In genomic region chr1:9291914-9292360, GRCh38 we compare ENCODE assay signal across 9 cellular contexts. TPM values are rescaled to one million over a fixed set of nuclear protein-coding genes. Genes with fewer than 3 reads are reported as not detected.
DNase-seq lines count a peak whose midpoint lies in the region; ATAC-seq, FAIRE-seq and TF ChIP-seq lines count a peak whose summit lies in the region.
"Had no signal": no experiment of that assay in that cellular context is flagged by ENCODE, and none has a peak within 500 bp of the region (broad histone marks: within the 10 kb centered on the region; RNA-seq: fewer than 3 reads in every experiment).

No MANE protein-coding gene starts in this region.

- H3K27me3 ChIP-seq in HUES6 (ENCODE audit: control insufficient read depth, insufficient read depth, low read length) = peaks cover 21% of the 10 kb centered on the region
- H3K27me3 ChIP-seq in bronchial epithelial cell (ENCODE audit: control insufficient read depth, insufficient read depth, low read length) = no peaks in the 10 kb centered on the region
- no peaks in the 10 kb centered on the region for H3K27me3 ChIP-seq in right lobe of liver
- H3K27me3 ChIP-seq in transverse colon = no peaks in the 10 kb centered on the region

- no peak for TF ChIP-seq RAD21 in A549 (conservative IDR thresholded peaks at IDR 0.05 in 1 of 2, IDR thresholded peaks at IDR 0.05 in 1 of 2)

- peak in 1 of 2 experiments; percentile 36; a peak in 3 of 6 replicates for ATAC-seq in A549
- peak; percentile 3 to 17 (median 8) for ATAC-seq in right lobe of liver
- ATAC-seq in HG03342 (IDR thresholded peaks at IDR 0.05; ENCODE audit: unreplicated experiment) = no peak

- TF ChIP-seq EP300 in A549 (IDR thresholded peaks at IDR 0.05) (no peak), transverse colon (IDR thresholded peaks at IDR 0.05; ENCODE audit: low read depth) (no peak)

- H3K9me3 ChIP-seq in A549 (peaks cover 13% of the 10 kb centered on the region), HUES6 (ENCODE audit: control insufficient read depth, insufficient read depth, low read depth, low read length) (peaks cover 9% of the 10 kb centered on the region), right lobe of liver (peaks cover 0 to 7% (median 2%) of the 10 kb centered on the region in 4 donors), transverse colon (peaks cover 9 to 10% of the 10 kb centered on the region in 2 donors)

- TF ChIP-seq CTCF in A549 (IDR thresholded peaks at IDR 0.05) (no peak), bronchial epithelial cell (IDR thresholded peaks at IDR 0.05; ENCODE audit: insufficient read depth, low read length, severe bottlenecking) (no peak), right lobe of liver (IDR thresholded peaks at IDR 0.05) (no peak), transverse colon (IDR thresholded peaks at IDR 0.05) (no peak), D721Med (IDR thresholded peaks at IDR 0.05; ENCODE audit: insufficient read depth, missing control alignments) (no peak)

- H3K4me1 ChIP-seq in A549 = peaks cover 50% of the 10 kb centered on the region
- H3K4me1 ChIP-seq in HUES6 (ENCODE audit: control insufficient read depth, insufficient read depth, low read length) = peaks cover 25% of the 10 kb centered on the region
- H3K4me1 ChIP-seq in right lobe of liver = peaks cover 0 to 46% (median 13%) of the 10 kb centered on the region in 4 donors
- peaks cover 20 to 40% (median 27%) of the 10 kb centered on the region in 4 donors for H3K4me1 ChIP-seq in transverse colon

- peak overlapping the region; percentile 38 for H3K9ac ChIP-seq in HUES6 (ENCODE audit: low read length)

- CTCF ChIA-PET in A549 (lab: Yijun Ruan, JAX) = interaction anchor here (0.9 to 1.6 kb wide), 3 partner anchors 11 to 25 kb away, joined by 3 to 5 read pairs (median 3); no protein-coding TSS in a partner anchor

- H3K4me2 ChIP-seq in A549 = peak overlapping the region; percentile 98

- POLR2A ChIA-PET in A549 (lab: Yijun Ruan, JAX) = interaction anchor here (0.5 to 1.4 kb wide), 3 partner anchors 11 to 178 kb away, joined by 3 to 4 read pairs (median 4); no protein-coding TSS in a partner anchor

- WGBS in A549 (ENCODE audit: missing lambda C conversion rate) = 6% methylated on average over 8 of the region's 13 CpGs
- WGBS in right lobe of liver (ENCODE audit: insufficient coverage, low coverage, low lambda C conversion rate, missing lambda C conversion rate) = 40% methylated on average over 6 of the region's 13 CpGs
- 14 to 19% methylated on average over 7 to 13 of the region's 13 CpGs for WGBS in transverse colon (ENCODE audit: low coverage in 1 of 2), 2 donors

- peak in 1 of 2 experiments; percentile 42 for DNase-seq in A549 (ENCODE audit: low read depth in 1 of 2, low spot score in 1 of 2)
- peak; percentile 65 for DNase-seq in bronchial epithelial cell (ENCODE audit: low read depth)
- peak; percentile 69 to 78 (median 74) for DNase-seq in right lobe of liver
- peak; percentile 87 for DNase-seq in transverse colon
- DNase-seq in GDM1 (lab: John Stamatoyannopoulos, UW) = no peak
- DNase-seq in D721Med (ENCODE audit: insufficient read length, low spot score) = no peak

- intact Hi-C loops in right lobe of liver (cut with DNase I) (no loop called here), transverse colon (cut with DNase I; ENCODE audit: low total_unique reads) (loop anchor here (5.0 to 10.0 kb wide), 2 partner anchors 83 to 160 kb away; no protein-coding TSS in a partner anchor)

- TF ChIP-seq POLR2A in A549 (IDR thresholded peaks at IDR 0.05; ENCODE audit: low read length) (no peak), right lobe of liver (IDR thresholded peaks at IDR 0.05) (no peak), transverse colon (IDR thresholded peaks at IDR 0.05) (peak; percentile 27)

- no peak for FAIRE-seq in A549 (lab: Jason Lieb, UNC)
- FAIRE-seq in bronchial epithelial cell (lab: Jason Lieb, UNC) = no peak
- FAIRE-seq in D721Med (lab: Jason Lieb, UNC) = no peak
- FAIRE-seq: GM18507 had no signal

- H3K36me3 ChIP-seq in HUES6 (ENCODE audit: control insufficient read depth, insufficient read depth, low read length) (no peaks in the 10 kb centered on the region), bronchial epithelial cell (ENCODE audit: control insufficient read depth, insufficient read depth, low read length) (peaks cover 4% of the 10 kb centered on the region), right lobe of liver (no peaks in the 10 kb centered on the region), transverse colon (no peaks in the 10 kb centered on the region)

- H3K4me3 ChIP-seq in A549 (peak overlapping the region; percentile 96), HUES6 (ENCODE audit: low read depth, low read length) (peak overlapping the region; percentile 64), bronchial epithelial cell (ENCODE audit: low read depth, low read length) (peak overlapping the region; percentile 51), right lobe of liver (peak overlapping the region; percentile 87 to 88 (median 87)), transverse colon (peak overlapping the region; percentile 59 to 99 (median 82))

- peak overlapping the region; percentile 93 to 99 for H3K27ac ChIP-seq in A549
- H3K27ac ChIP-seq in HUES6 (ENCODE audit: low read depth, low read length) = no peak overlapping the region
- H3K27ac ChIP-seq in right lobe of liver = peak overlapping the region; percentile 70 to 83 (median 77)
- peak overlapping the region; percentile 94 to 96 (median 96) for H3K27ac ChIP-seq in transverse colon

- in situ Hi-C loops in transverse colon (cut with MboI; ENCODE audit: low pct_ligation_motif_present in 1 of 4, low pct_unique_long_range_greater_than_20kb in 1 of 4, low sequenced_read_pairs in 3 of 4) = loop anchor here in 1 of 4 donors (25.0 kb wide), 1 partner anchor 170 kb away; no protein-coding TSS in a partner anchor

TF ChIP-seq in A549, 52 proteins besides CTCF, POLR2A, EP300 and RAD21 (continues in another document):
- TF ChIP-seq FOSB (CRISPR knock-in tag; IDR thresholded peaks at IDR 0.05) (no peak), HDAC2 (IDR thresholded peaks at IDR 0.05) (no peak), ATOH8 (CRISPR knock-in tag; IDR thresholded peaks at IDR 0.05; ENCODE audit: low read depth) (no peak), CBX2 (IDR thresholded peaks at IDR 0.05; ENCODE audit: borderline replicate concordance, low read depth) (no peak), PBX3 (IDR thresholded peaks at IDR 0.05) (no peak), SMC3 (IDR thresholded peaks at IDR 0.05) (no peak), TFCP2L1 (CRISPR knock-in tag; IDR thresholded peaks at IDR 0.05) (no peak), ZSCAN20 (CRISPR knock-in tag; IDR thresholded peaks at IDR 0.05) (no peak), NR3C1 (IDR thresholded peaks at IDR 0.05) (no peak), ELK1 (IDR thresholded peaks at IDR 0.05; ENCODE audit: low read depth, low read length) (no peak), KDM1A (IDR thresholded peaks at IDR 0.05; ENCODE audit: low read depth) (no peak), RARB (CRISPR knock-in tag; IDR thresholded peaks at IDR 0.05) (no peak), KDM5A (IDR thresholded peaks at IDR 0.05) (no peak), CHD2 (IDR thresholded peaks at IDR 0.05; ENCODE audit: low read length, partially characterized antibody) (no peak)

RNA-seq across cellular contexts. Expression of gene SPSB1, which starts 0.8 kb away (rescaled TPM):
- polyA plus RNA-seq in A549 (2011; rRNA removed) (19.4 and 23.7 TPM in 2 replicates), A549 (2017; fragmentation: RNase III; extraction: RNeasy Plus Mini Kit Qiagen cat#74134 plus additional on column Dnase treatment) (16.9 to 25.3 TPM (median 22.3 TPM) in 3 replicates)
- polyA plus RNA-seq in A549 (2012; cell fraction: cytosol; rRNA removed) = 20.5 and 26.4 TPM in 2 replicates
- 21.7 and 23.4 TPM in 2 replicates for polyA plus RNA-seq in A549 (2012; cell fraction: nucleus; rRNA removed)
- 39.6 and 39.8 TPM in 2 replicates for polyA minus RNA-seq in A549 (2011; rRNA and poly(A)+ RNA removed)
- total RNA-seq in bronchial epithelial cell (17.6 and 28.9 TPM in 2 replicates), right lobe of liver (100 to 1,000 TPM in 1 of 6 experiments, 10 to 100 TPM in 4, 1 to 10 TPM in 1; 7.7 to 121 (median 37.0) TPM), transverse colon (10 to 100 TPM; 40.0 to 82.1 (median 52.6) TPM)

RNA-seq across cellular contexts. Expression of gene H6PD, which starts 57.4 kb away (rescaled TPM):
- polyA plus RNA-seq in A549 (2011; rRNA removed) = 7.9 and 9.8 TPM in 2 replicates
- 3.7 and 6.0 TPM in 2 replicates for polyA plus RNA-seq in A549 (2012; cell fraction: cytosol; rRNA removed)
- polyA plus RNA-seq in A549 (2012; cell fraction: nucleus; rRNA removed) = 12.0 and 12.4 TPM in 2 replicates
- polyA plus RNA-seq in A549 (2017; fragmentation: RNase III; extraction: RNeasy Plus Mini Kit Qiagen cat#74134 plus additional on column Dnase treatment) = 4.6 to 6.4 TPM (median 6.0 TPM) in 3 replicates
- polyA minus RNA-seq in A549 (2011; rRNA and poly(A)+ RNA removed) = 8.7 and 10.4 TPM in 2 replicates
- 5.5 and 9.9 TPM in 2 replicates for total RNA-seq in bronchial epithelial cell
- 100 to 1,000 TPM; 102 to 158 (median 120) TPM for total RNA-seq in right lobe of liver
- total RNA-seq in transverse colon = 10 to 100 TPM; 24.1 to 49.4 (median 26.7) TPM

Comparison
In these comparisons a context has a peak if more than half of its experiments do, and no peak if none do; other contexts are left out.
1. DNase-seq: peak in bronchial epithelial cell (single experiment), right lobe of liver (3 of 3) and transverse colon (single experiment); none in GDM1 (single experiment) and D721Med (single experiment).
2. Peak in every context shown above with its lines, with median percentiles within 50 percentile points of each other: H3K4me3 ChIP-seq.